16 cellular contexts compared by ENCODE assay signal in the genomic region with DNA sequence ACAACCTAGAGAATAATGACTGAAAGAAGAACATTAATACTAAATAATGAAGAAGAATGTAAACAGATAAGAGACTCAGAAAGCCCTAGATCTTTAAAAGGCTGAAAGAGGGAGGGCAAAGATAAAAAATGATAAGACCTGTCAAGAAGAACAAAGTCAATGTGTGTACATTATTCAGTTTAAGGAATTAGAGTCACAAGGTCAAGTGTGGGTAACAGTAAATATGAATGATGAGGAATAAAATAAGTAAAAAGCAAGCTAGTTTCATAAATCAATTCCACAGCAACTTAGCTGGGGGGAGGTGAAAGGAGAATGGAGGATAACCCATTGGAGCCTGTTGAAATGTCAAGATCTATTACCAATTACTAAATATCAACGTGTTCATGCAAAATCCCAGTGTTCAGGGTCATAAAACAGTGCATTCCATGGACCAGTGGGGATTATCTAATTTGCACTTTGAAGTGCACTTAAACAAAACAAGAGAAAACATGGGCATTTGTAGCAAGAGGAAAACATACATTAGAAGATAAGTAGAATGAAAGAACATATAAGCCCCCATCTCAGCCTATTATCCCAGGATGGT.
"Had no signal": no experiment of that assay in that cellular context is flagged by ENCODE, and none has a peak within 500 bp of the region (broad histone marks: within the 10 kb centered on the region; RNA-seq: fewer than 3 reads in every experiment).

No MANE protein-coding gene starts in this region.

- H3K9me3 ChIP-seq: psoas muscle, sigmoid colon, tibial artery had no signal

- H3K36me3 ChIP-seq: sigmoid colon, tibial artery had no signal

- H3K4me3 ChIP-seq: coronary artery, psoas muscle, sigmoid colon, tibial artery had no signal

- DNase-seq: activated CD4-positive, alpha-beta T cell treated with anti-CD3 and anti-CD28 coated beads, Interleukin-2, amount 50 U/mL, for 48 hours; activated naive CD4-positive, alpha-beta T cell treated with anti-CD3 and anti-CD28 coated beads for 36 hours; activated naive CD8-positive, alpha-beta T cell treated with anti-CD3 and anti-CD28 coated beads, Interleukin-2, amount 50 U/mL, for 24 hours; central memory CD4-positive, alpha-beta T cell; immature natural killer cell; psoas muscle; sigmoid colon; stimulated activated CD4-positive, alpha-beta T cell treated with anti-CD3 and anti-CD28 coated beads, Interleukin-4, amount 100 ng/mL, for 1 hour; stimulated activated naive B cell treated with anti-CD40 and anti-IgM and Interleukin-4, amounts not matched to agents 10 μg/mL and 1 μg/mL and 100 μg/mL, for 72 hours; T-helper 1 cell had no signal

- H3K4me1 ChIP-seq: foreskin keratinocyte, psoas muscle, sigmoid colon had no signal

- H3K27me3 ChIP-seq: foreskin keratinocyte, sigmoid colon, tibial artery had no signal

- ATAC-seq: activated naive CD8-positive, alpha-beta T cell treated with anti-CD3 and anti-CD28 coated beads, Interleukin-2, amount 50 U/mL, for 24 hours; esophagus mucosa; stimulated activated naive B cell treated with anti-CD40 and anti-IgM and Interleukin-4, amounts not matched to agents 10 μg/mL and 1 μg/mL and 100 μg/mL, for 72 hours had no signal

- H3K27ac ChIP-seq: foreskin keratinocyte, psoas muscle, sigmoid colon, VCaP had no signal

- FAIRE-seq: urothelium cell line had no signal
